In genomic region chr1:38370716-38371504, GRCh38 we compare ENCODE assay signal across 1 cellular context.
TF ChIP-seq lines count a peak whose summit lies in the region.

No MANE protein-coding gene starts in this region.

TF ChIP-seq in WTC11, 78 proteins besides CTCF, POLR2A, EP300 and RAD21 (continued from another document):
- TF ChIP-seq ZSCAN18 (CRISPR knock-in tag; IDR thresholded peaks at IDR 0.05) (no peak), ZNF138 (CRISPR knock-in tag; conservative IDR thresholded peaks at IDR 0.05) (no peak), MXD4 (CRISPR knock-in tag; IDR thresholded peaks at IDR 0.05; ENCODE audit: borderline replicate concordance) (no peak), HMGXB4 (CRISPR knock-in tag; IDR thresholded peaks at IDR 0.05) (no peak), ETV6 (CRISPR knock-in tag; IDR thresholded peaks at IDR 0.05) (no peak)
